Comparison of ENCODE assay signal across 8 cellular contexts in genomic region chr17:29590979-29591736, GRCh38. TPM values are rescaled to one million over a fixed set of nuclear protein-coding genes. Genes with fewer than 3 reads are reported as not detected.
DNase-seq lines count a peak whose midpoint lies in the region; ATAC-seq, FAIRE-seq and TF ChIP-seq lines count a peak whose summit lies in the region.

No MANE protein-coding gene starts in this region.

- no peaks in the 10 kb centered on the region for H3K27me3 Mint-ChIP-seq in CD4-positive, CD25-positive, alpha-beta regulatory T cell
- H3K27me3 Mint-ChIP-seq in chondrocyte (ENCODE audit: low read depth): no peaks in the 10 kb centered on the region

- peak overlapping the region; percentile 26 to 76 (median 41) for H3K27ac Mint-ChIP-seq in CD4-positive, CD25-positive, alpha-beta regulatory T cell
- peak overlapping the region; percentile 88 for H3K27ac Mint-ChIP-seq in chondrocyte (ENCODE audit: unreplicated experiment)

- in situ Hi-C loops in SK-MEL-5 (cut with HindIII; ENCODE audit: low pct_unique_long_range_greater_than_20kb, low sequenced_read_pairs): no loop called here

- no peaks in the 10 kb centered on the region for H3K27me3 ChIP-seq in CD4-positive, CD25-positive, alpha-beta regulatory T cell (ENCODE audit: control insufficient read depth, insufficient read depth, low read length)
- H3K27me3 ChIP-seq in right lobe of liver (no peaks in the 10 kb centered on the region), stomach (peaks cover 0 to 9% (median 0%) of the 10 kb centered on the region in 3 donors)

- TF ChIP-seq CTCF in chondrocyte (IDR thresholded peaks at IDR 0.05) (no peak), right lobe of liver (IDR thresholded peaks at IDR 0.05) (no peak), stomach (IDR thresholded peaks at IDR 0.05) (no peak)

- no peak for TF ChIP-seq EP300 in stomach (IDR thresholded peaks at IDR 0.05)

- peaks cover 69% of the 10 kb centered on the region for H3K4me1 ChIP-seq in CD4-positive, CD25-positive, alpha-beta regulatory T cell (ENCODE audit: control insufficient read depth, insufficient read depth, low read length, poor library complexity, severe bottlenecking)
- peaks cover 0 to 35% (median 16%) of the 10 kb centered on the region in 4 donors for H3K4me1 ChIP-seq in right lobe of liver
- peaks cover 58 to 80% (median 72%) of the 10 kb centered on the region in 4 donors for H3K4me1 ChIP-seq in stomach

- H3K36me3 Mint-ChIP-seq in CD4-positive, CD25-positive, alpha-beta regulatory T cell: no peaks in the 10 kb centered on the region
- H3K36me3 Mint-ChIP-seq in chondrocyte (ENCODE audit: low read depth): no peaks in the 10 kb centered on the region

- peaks cover 4 to 60% (median 35%) of the 10 kb centered on the region in 4 donors for H3K4me1 Mint-ChIP-seq in CD4-positive, CD25-positive, alpha-beta regulatory T cell
- peaks cover 66% of the 10 kb centered on the region for H3K4me1 Mint-ChIP-seq in chondrocyte (ENCODE audit: low read depth)

- peak in 2 of 3 donors; percentile 34 to 56 for DNase-seq in CD4-positive, CD25-positive, alpha-beta regulatory T cell
- peak; percentile 80 for DNase-seq in HTR-8/SVneo (ENCODE audit: insufficient read length, low spot score)
- DNase-seq in SK-MEL-5 (ENCODE audit: low read depth, low spot score): peak; percentile 21
- peak; percentile 84 for DNase-seq in chondrocyte (ENCODE audit: low spot score)
- peak in 1 of 3 donors; percentile 58 for DNase-seq in right lobe of liver
- no peak for DNase-seq in stomach
- DNase-seq in ureter (ENCODE audit: low spot score): no peak

- ATAC-seq in CD4-positive, CD25-positive, alpha-beta regulatory T cell (ENCODE audit: low read depth in 2 of 2): no peak
- ATAC-seq in right lobe of liver: peak in 1 of 4 donors; percentile 2
- ATAC-seq in HG02798 (IDR thresholded peaks at IDR 0.05; ENCODE audit: poor library complexity, unreplicated experiment): no peak

- 10% methylated on average over 14 of the region's 38 CpGs for WGBS in right lobe of liver (ENCODE audit: insufficient coverage, low coverage, low lambda C conversion rate, missing lambda C conversion rate)
- WGBS in stomach, 5 donors: 2 to 12% (median 8%) methylated on average over 38 of the region's 38 CpGs

- intact Hi-C loops in right lobe of liver (cut with DNase I) (no loop called here), stomach (cut with DNase I; ENCODE audit: low total_unique reads) (no loop called here)

- H3K9me3 Mint-ChIP-seq in CD4-positive, CD25-positive, alpha-beta regulatory T cell: no peaks in the 10 kb centered on the region
- no peaks in the 10 kb centered on the region for H3K9me3 Mint-ChIP-seq in chondrocyte (ENCODE audit: low read depth)

- no peak for TF ChIP-seq POLR2A in right lobe of liver (IDR thresholded peaks at IDR 0.05)
- no peak for TF ChIP-seq POLR2A in stomach (IDR thresholded peaks at IDR 0.05)

- no peaks in the 10 kb centered on the region for H3K36me3 ChIP-seq in CD4-positive, CD25-positive, alpha-beta regulatory T cell (ENCODE audit: control insufficient read depth, insufficient read depth, low read length)
- H3K36me3 ChIP-seq in right lobe of liver (no peaks in the 10 kb centered on the region), stomach (no peaks in the 10 kb centered on the region)

- peak overlapping the region; percentile 65 for H3K27ac ChIP-seq in CD4-positive, CD25-positive, alpha-beta regulatory T cell (ENCODE audit: insufficient read depth, low read length, poor library complexity, severe bottlenecking)
- no peak overlapping the region for H3K27ac ChIP-seq in right lobe of liver
- peak overlapping the region; percentile 43 to 90 (median 84) for H3K27ac ChIP-seq in stomach

- no peak for FAIRE-seq in HTR-8/SVneo (lab: Jason Lieb, UNC)

- H3K4me3 ChIP-seq in CD4-positive, CD25-positive, alpha-beta regulatory T cell (ENCODE audit: low read depth, low read length): peak overlapping the region; percentile 48
- peak overlapping the region in 2 of 3 donors; percentile 2 to 16 for H3K4me3 ChIP-seq in right lobe of liver
- H3K4me3 ChIP-seq in stomach: peak overlapping the region; percentile 26 to 78 (median 32)

- H3K4me3 Mint-ChIP-seq in CD4-positive, CD25-positive, alpha-beta regulatory T cell: peak overlapping the region; percentile 91 to 94 (median 92)
- H3K4me3 Mint-ChIP-seq in chondrocyte (ENCODE audit: unreplicated experiment): peak overlapping the region; percentile 69

- no peaks in the 10 kb centered on the region for H3K9me3 ChIP-seq in CD4-positive, CD25-positive, alpha-beta regulatory T cell (ENCODE audit: control insufficient read depth in 2 of 2, low read length in 2 of 2)
- H3K9me3 ChIP-seq in right lobe of liver (no peaks in the 10 kb centered on the region), stomach (no peaks in the 10 kb centered on the region)

RNA-seq across cellular contexts. Expression of gene GIT1, which starts 1.7 kb away (rescaled TPM):
- total RNA-seq in CD4-positive, CD25-positive, alpha-beta regulatory T cell: 41.5 TPM
- polyA plus RNA-seq in CD4-positive, CD25-positive, alpha-beta regulatory T cell: 1 to 10 TPM; 5.5 to 9.2 (median 6.4) TPM
- 32.0 and 36.6 TPM in 2 replicates for total RNA-seq in SK-MEL-5 (2014; rRNA removed; shearing (Covaris generic))
- polyA plus RNA-seq in SK-MEL-5 (2015; cell fraction: cytosol; rRNA removed): 86.2 and 108 TPM in 2 replicates
- 120 and 125 TPM in 2 replicates for polyA plus RNA-seq in SK-MEL-5 (2015; cell fraction: nucleus; rRNA removed)
- 32.1 to 37.7 TPM (median 35.7 TPM) in 3 replicates for total RNA-seq in chondrocyte
- 10 to 100 TPM in 2 of 6 experiments, 1 to 10 TPM in 4; 7.1 to 15.9 (median 8.7) TPM for total RNA-seq in right lobe of liver
- total RNA-seq in stomach: 10 to 100 TPM; 23.7 to 67.2 (median 34.3) TPM
- 10 to 100 TPM; 17.7 to 26.4 (median 18.9) TPM for polyA plus RNA-seq in stomach
- total RNA-seq in ureter: 37.1 TPM

RNA-seq across cellular contexts. Expression of gene ANKRD13B, which starts 1.8 kb away (rescaled TPM):
- 5.9 TPM for total RNA-seq in CD4-positive, CD25-positive, alpha-beta regulatory T cell
- polyA plus RNA-seq in CD4-positive, CD25-positive, alpha-beta regulatory T cell: under 1 TPM in 2 of 4 donors, not detected in 2; 0.05 to 0.18 TPM
- total RNA-seq in SK-MEL-5 (2014; rRNA removed; shearing (Covaris generic)): 3.0 and 5.3 TPM in 2 replicates
- polyA plus RNA-seq in SK-MEL-5 (2015; cell fraction: cytosol; rRNA removed): 9.4 and 10.3 TPM in 2 replicates
- polyA plus RNA-seq in SK-MEL-5 (2015; cell fraction: nucleus; rRNA removed): 49.9 and 69.6 TPM in 2 replicates
- total RNA-seq in chondrocyte (21.6 to 27.1 TPM (median 24.5 TPM) in 3 replicates), right lobe of liver (1 to 10 TPM in 1 of 6 experiments, under 1 TPM in 5; 0.37 to 1.6 (median 0.88) TPM), stomach (10 to 100 TPM in 1 of 5 donors, 1 to 10 TPM in 3, not detected in 1; 1.8 to 12.3 (median 5.6) TPM), ureter (7.7 TPM)
- polyA plus RNA-seq in stomach: 1 to 10 TPM; 2.6 to 4.2 (median 2.9) TPM

RNA-seq across cellular contexts. Expression of gene TP53I13, which starts 22.7 kb away (rescaled TPM):
- total RNA-seq in CD4-positive, CD25-positive, alpha-beta regulatory T cell: 87.4 TPM
- 10 to 100 TPM; 22.2 to 36.4 (median 26.2) TPM for polyA plus RNA-seq in CD4-positive, CD25-positive, alpha-beta regulatory T cell
- total RNA-seq in SK-MEL-5 (2014; rRNA removed; shearing (Covaris generic)): 54.9 and 71.5 TPM in 2 replicates
- 96.2 and 112 TPM in 2 replicates for polyA plus RNA-seq in SK-MEL-5 (2015; cell fraction: cytosol; rRNA removed)
- polyA plus RNA-seq in SK-MEL-5 (2015; cell fraction: nucleus; rRNA removed): 56.2 and 78.7 TPM in 2 replicates
- total RNA-seq in chondrocyte: 44.6 to 49.8 TPM (median 48.3 TPM) in 3 replicates
- 10 to 100 TPM; 16.8 to 52.4 (median 38.4) TPM for total RNA-seq in right lobe of liver
- 100 to 1,000 TPM in 1 of 5 donors, 10 to 100 TPM in 4; 27.7 to 299 (median 79.5) TPM for total RNA-seq in stomach
- polyA plus RNA-seq in stomach: 10 to 100 TPM; 39.7 to 83.0 (median 46.0) TPM
- 44.6 TPM for total RNA-seq in ureter

RNA-seq across cellular contexts. Expression of gene ABHD15, which starts 24.3 kb away (rescaled TPM):
- 9.9 TPM for total RNA-seq in CD4-positive, CD25-positive, alpha-beta regulatory T cell
- 1 to 10 TPM; 6.2 to 9.2 (median 7.4) TPM for polyA plus RNA-seq in CD4-positive, CD25-positive, alpha-beta regulatory T cell
- total RNA-seq in SK-MEL-5 (2014; rRNA removed; shearing (Covaris generic)): 11.5 and 12.4 TPM in 2 replicates
- 15.2 and 15.5 TPM in 2 replicates for polyA plus RNA-seq in SK-MEL-5 (2015; cell fraction: cytosol; rRNA removed)
- 7.3 and 10.2 TPM in 2 replicates for polyA plus RNA-seq in SK-MEL-5 (2015; cell fraction: nucleus; rRNA removed)
- total RNA-seq in chondrocyte (10.2 to 16.7 TPM (median 11.7 TPM) in 3 replicates), right lobe of liver (10 to 100 TPM in 5 of 6 experiments, 1 to 10 TPM in 1; 7.8 to 27.1 (median 13.7) TPM), stomach (10 to 100 TPM in 2 of 5 donors, 1 to 10 TPM in 2, under 1 TPM in 1; 0.58 to 17.4 (median 9.9) TPM), ureter (7.8 TPM)
- 1 to 10 TPM; 3.1 to 5.0 (median 3.7) TPM for polyA plus RNA-seq in stomach

RNA-seq across cellular contexts. Expression of gene CORO6, which starts 31.6 kb away (rescaled TPM):
- total RNA-seq in CD4-positive, CD25-positive, alpha-beta regulatory T cell: 4.3 TPM
- polyA plus RNA-seq in CD4-positive, CD25-positive, alpha-beta regulatory T cell: under 1 TPM in 3 of 4 donors, not detected in 1; 0.15 to 0.52 (median 0.38) TPM
- 0.13 and 0.21 TPM in 2 replicates for total RNA-seq in SK-MEL-5 (2014; rRNA removed; shearing (Covaris generic))
- 0.07 and 0.08 TPM in 2 replicates for polyA plus RNA-seq in SK-MEL-5 (2015; cell fraction: cytosol; rRNA removed)
- 7.9 and 10.8 TPM in 2 replicates for polyA plus RNA-seq in SK-MEL-5 (2015; cell fraction: nucleus; rRNA removed)
- total RNA-seq in chondrocyte (6.7 to 7.6 TPM (median 7.2 TPM) in 3 replicates), right lobe of liver (1 to 10 TPM in 2 of 6 experiments, under 1 TPM in 4; 0.37 to 5.1 (median 0.81) TPM), stomach (10 to 100 TPM in 4 of 5 donors, 1 to 10 TPM in 1; 6.4 to 53.1 (median 20.6) TPM), ureter (23.3 TPM)
- 10 to 100 TPM in 1 of 3 donors, 1 to 10 TPM in 2; 1.1 to 17.5 (median 1.4) TPM for polyA plus RNA-seq in stomach

Comparison
In these comparisons a context has a peak if more than half of its experiments do, and no peak if none do; other contexts are left out.
1. DNase-seq: peak in CD4-positive, CD25-positive, alpha-beta regulatory T cell (2 of 3), HTR-8/SVneo (single experiment), SK-MEL-5 (single experiment) and chondrocyte (single experiment); none in stomach (single experiment) and ureter (single experiment).
2. H3K27ac ChIP-seq: peak in CD4-positive, CD25-positive, alpha-beta regulatory T cell (single experiment) and stomach (5 of 5); none in right lobe of liver (0 of 3).
3. Peak in every context shown above with its lines, with median percentiles within 50 percentile points of each other: H3K4me3 ChIP-seq.